In genomic region chr17:38557836-38558750, GRCh38 we compare ENCODE assay signal across 8 cellular contexts. TPM values are rescaled to one million over a fixed set of nuclear protein-coding genes. Genes with fewer than 3 reads are reported as not detected.
DNase-seq lines count a peak whose midpoint lies in the region; ATAC-seq and TF ChIP-seq lines count a peak whose summit lies in the region.

No MANE protein-coding gene starts in this region.

- peak; percentile 89 to 98 (median 94) for TF ChIP-seq CTCF in tibial nerve (IDR thresholded peaks at IDR 0.05)

- H3K9ac ChIP-seq in ES-I3 (ENCODE audit: low read depth, low read length): peak overlapping the region; percentile 60; the same call in 1 of the 2 replicates

- H3K27ac ChIP-seq in tibial nerve: peak overlapping the region in 2 of 4 donors; percentile 58 to 75

- H3K9me3 ChIP-seq in ES-I3 (ENCODE audit: control insufficient read depth, insufficient read depth, low read length) (no peaks in the 10 kb centered on the region), tibial nerve (no peaks in the 10 kb centered on the region)

- H3K36me3 ChIP-seq in ES-I3 (ENCODE audit: insufficient read depth, low read length): no peaks in the 10 kb centered on the region
- H3K36me3 ChIP-seq in tibial nerve: no peaks in the 10 kb centered on the region

- peaks cover 11% of the 10 kb centered on the region; the same call in 1 of the 2 replicates for H3K4me1 ChIP-seq in ES-I3 (ENCODE audit: insufficient read depth, low read length)
- peaks cover 0 to 31% (median 16%) of the 10 kb centered on the region in 4 donors for H3K4me1 ChIP-seq in tibial nerve

- WGBS in tibial nerve, 2 donors: 3% methylated on average over 35 to 45 of the region's 52 CpGs

- ATAC-seq in HG02642 (IDR thresholded peaks at IDR 0.05; ENCODE audit: poor library complexity, unreplicated experiment) (peak; percentile 80), left cardiac atrium (peak; percentile 88 to 90)

- DNase-seq in NCI-H146 treated with DMSO at 0.1 percent for 48 hours (lab: John Stamatoyannopoulos, UW; ENCODE audit: unreplicated experiment) (peak; percentile 92), T-helper 1 cell (peak; percentile 79 to 91 (median 85)), amniotic stem cell (lab: John Stamatoyannopoulos, UW) (peak; percentile 73), left cardiac atrium (peak; percentile 93), pons (ENCODE audit: low spot score) (peak; percentile 91), tibial nerve (ENCODE audit: low spot score in 2 of 2) (peak; percentile 76 to 81)

- intact Hi-C loops in left cardiac atrium (cut with DNase I): loop anchor here (5.0 to 10.0 kb wide), 2 partner anchors 107 to 109 kb away; no protein-coding TSS in a partner anchor

- TF ChIP-seq EP300 in tibial nerve (IDR thresholded peaks at IDR 0.05): peak in 1 of 2 donors; percentile 42

- TF ChIP-seq POLR2A in tibial nerve (IDR thresholded peaks at IDR 0.05): peak in 1 of 2 donors; percentile 40

- H3K27me3 ChIP-seq in tibial nerve: peaks cover 0 to 30% of the 10 kb centered on the region in 2 donors

- peak overlapping the region; percentile 25 to 55 (median 43) for H3K4me3 ChIP-seq in tibial nerve

RNA-seq across cellular contexts. Expression of gene SRCIN1, which starts 47.7 kb away (rescaled TPM):
- total RNA-seq in left cardiac atrium: 1 to 10 TPM; 1.4 to 3.0 TPM
- total RNA-seq in tibial nerve: 1 to 10 TPM in 2 of 4 donors, under 1 TPM in 2; 0.44 to 5.4 (median 1.5) TPM
